ENCODE assay signal across 8 cellular contexts in the genomic region with DNA sequence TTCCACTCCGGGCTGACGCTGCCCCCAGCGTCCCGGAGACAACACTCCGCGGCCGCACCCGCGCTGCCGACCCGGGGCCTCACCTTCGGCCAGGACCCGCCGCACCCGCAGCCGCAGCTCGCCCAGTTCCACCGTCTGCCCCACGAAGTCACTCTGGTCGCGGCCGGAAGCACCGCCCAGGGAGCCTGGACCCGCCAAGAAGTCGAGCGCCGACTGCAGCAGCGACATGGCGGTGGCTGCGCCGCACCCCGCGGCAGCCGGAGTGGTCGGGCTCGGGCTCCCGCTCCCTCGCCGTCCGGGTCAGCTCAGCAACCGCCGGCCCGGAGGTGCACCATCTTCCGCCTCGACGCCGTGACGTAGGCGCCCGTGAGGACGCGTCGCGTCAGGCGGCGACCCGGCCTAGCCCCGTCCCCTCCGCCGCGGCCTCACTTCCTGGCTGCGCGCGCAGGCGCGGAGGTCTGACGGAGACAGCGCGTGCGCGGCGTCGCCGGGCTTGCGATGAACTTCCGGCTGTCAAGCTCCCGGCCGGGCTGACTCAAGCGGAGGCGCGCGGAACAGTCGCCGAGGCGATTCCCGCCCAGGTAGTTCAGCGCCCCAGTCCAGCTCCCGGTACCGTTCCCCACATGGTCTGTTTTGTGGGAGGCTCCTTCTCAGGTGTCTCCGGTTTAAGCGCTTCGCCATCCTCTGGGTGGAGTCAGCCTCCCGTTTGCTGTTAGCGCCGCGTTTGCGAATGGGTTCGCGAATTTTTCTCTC. TPM values are rescaled to one million over a fixed set of nuclear protein-coding genes. Genes with fewer than 3 reads are reported as not detected.
DNase-seq lines count a peak whose midpoint lies in the region; ATAC-seq, FAIRE-seq and TF ChIP-seq lines count a peak whose summit lies in the region.

GAK (minus strand) TSS at position 357 of the 753 bp plus-strand sequence; CDS start at position 228, 129 bp downstream.
TMEM175 (plus strand) TSS at position 501 of the 753 bp plus-strand sequence. CDS start 15,280 bp downstream, outside the sequence.

- 0% methylated on average over 5 of the region's 99 CpGs for WGBS in HepG2 (ENCODE audit: low lambda C conversion rate)

- H4K20me1 ChIP-seq in HepG2 (ENCODE audit: insufficient read depth, low read length): peaks cover 17% of the 10 kb centered on the region

- peak within 1 kb of the TSS; percentile 84 to 100 (median 97) for H3K4me3 ChIP-seq in HepG2 (replicated peaks in 1 of 3; ENCODE audit: insufficient read depth in 1 of 3, low read depth in 2 of 3, low read length in 3 of 3)

- peak within 1 kb of the TSS; percentile 75 for H2AFZ ChIP-seq in HepG2 (ENCODE audit: low read length)

- H3K4me2 ChIP-seq in HepG2 (ENCODE audit: low read depth, low read length): peak within 1 kb of the TSS; percentile 94

- CTCF ChIA-PET in HepG2 (lab: Yijun Ruan, JAX; ENCODE audit: low intra/inter-chr PET ratio, low total read pairs): no interaction called here

- in situ Hi-C loops in HepG2 (cut with HindIII; ENCODE audit: extremely low pct_ligation_motif_present, low pct_unique_long_range_greater_than_20kb): loop anchor here (5.0 kb wide), 1 partner anchor 55 kb away; the partner anchor contains the start of gene IDUA

- peak; percentile 100 for DNase-seq in CD1c-positive myeloid dendritic cell (ENCODE audit: extremely low spot score)
- DNase-seq in NCI-H774 (lab: John Stamatoyannopoulos, UW): peak; percentile 95
- peak; percentile 93 to 96 for DNase-seq in activated CD4-positive, alpha-beta T cell treated with anti-CD3 and anti-CD28 coated beads, Interleukin-2, amount 50 U/mL, for 48 hours
- DNase-seq in dermis blood vessel endothelial cell: peak; percentile 98
- peak; percentile 86 for DNase-seq in HepG2 (ENCODE audit: low spot score)
- peak; percentile 96 to 98 for DNase-seq in stimulated activated CD4-positive, alpha-beta T cell treated with anti-CD3 and anti-CD28 coated beads, Interleukin-2, amount 100 ng/mL, for 48 hours

- POLR2A ChIA-PET in HepG2 (lab: Yijun Ruan, JAX): interaction anchor here (1.0 to 2.4 kb wide), 8 partner anchors 14 to 258 kb away, joined by 3 to 25 read pairs (median 4); partner anchors contain the start of genes ATP5ME, DGKQ, IDUA and MYL5

- H3K79me2 ChIP-seq in HepG2 (ENCODE audit: insufficient read depth, low read length): peaks cover 36% of the 10 kb centered on the region

- TF ChIP-seq CTCF in HepG2 (CRISPR knock-in tag; IDR thresholded peaks at IDR 0.05): no peak

- H3K27me3 ChIP-seq in HepG2 (ENCODE audit: control insufficient read depth in 1 of 2, insufficient read depth in 2 of 2, low read length in 2 of 2): no peaks in the 10 kb centered on the region; a peak in 1 of 5 replicates

- peak; percentile 79 for FAIRE-seq in HepG2 (lab: Jason Lieb, UNC)

- peak in 1 of 2 experiments; percentile 89; a peak in 2 of 4 replicates for TF ChIP-seq POLR2A in HepG2 (IDR thresholded peaks at IDR 0.05; ENCODE audit: insufficient read depth in 1 of 2, low read depth in 2 of 2, low read length in 2 of 2)

- peaks cover 35% of the 10 kb centered on the region for H3K4me1 ChIP-seq in HepG2 (ENCODE audit: insufficient read depth, low read length)

- ATAC-seq in GM19438 (IDR thresholded peaks at IDR 0.05; ENCODE audit: low read depth, unreplicated experiment) (peak; percentile 75), HG03571 (IDR thresholded peaks at IDR 0.05; ENCODE audit: unreplicated experiment) (peak; percentile 85), HepG2 (peak; percentile 94)

- peak within 1 kb of the TSS; percentile 84 for H3K27ac ChIP-seq in HepG2 (ENCODE audit: extremely low read length, insufficient read depth, low read length)

- TF ChIP-seq EP300 in HepG2 (IDR thresholded peaks at IDR 0.05; ENCODE audit: low read depth in 2 of 2, low read length in 2 of 2) (no peak), HepG2 (CRISPR knock-in tag; IDR thresholded peaks at IDR 0.05; ENCODE audit: borderline replicate concordance) (no peak)

- no peaks in the 10 kb centered on the region for H3K36me3 ChIP-seq in HepG2 (replicated peaks in 1 of 2; ENCODE audit: control insufficient read depth in 1 of 2, insufficient read depth in 2 of 2, low read length in 2 of 2)

- peak within 1 kb of the TSS; percentile 96 for H3K9ac ChIP-seq in HepG2 (ENCODE audit: insufficient read depth, low read depth, low read length)

- BruUV-seq in HepG2 (replicated peaks; lab: Mats Ljungman, UMichigan): no TSS peak

- TF ChIP-seq RAD21 in HepG2 (CRISPR knock-in tag; IDR thresholded peaks at IDR 0.05): 0 out of 2 replicates have a peak, but pooled peaks have one; percentile 26

- H3K9me3 ChIP-seq in HepG2 (ENCODE audit: low read length): no peaks in the 10 kb centered on the region

- intact Hi-C loops in HepG2 (cut with micrococcal nuclease; ENCODE audit: unreplicated experiment): loop anchor here (2.0 to 5.0 kb wide), 2 partner anchors 55 to 150 kb away; partner anchors contain the start of gene IDUA

TF ChIP-seq in HepG2, 621 proteins besides CTCF, POLR2A, EP300 and RAD21 (continues in another document):
- TF ChIP-seq CENPT (CRISPR knock-in tag; IDR thresholded peaks at IDR 0.05; ENCODE audit: low read depth) (peak; percentile 87; the same call in 1 of the 2 replicates), TP53 (CRISPR knock-in tag; conservative IDR thresholded peaks at IDR 0.05) (no peak)

RNA-seq across cellular contexts. Expression of gene GAK, which starts in this region (rescaled TPM):
- total RNA-seq in dermis blood vessel endothelial cell (76.1 and 93.5 TPM in 2 replicates), HepG2 (2016; rRNA removed; fragmentation: Illumina TruSeq; extraction: Trizol) (28.0 and 44.3 TPM in 2 replicates)
- total RNA-seq in HepG2 (2016; cell fraction: cytosol; rRNA removed; fragmentation: Illumina TruSeq; extraction: Trizol; ENCODE audit: low read depth): 9.9 and 11.6 TPM in 2 replicates
- total RNA-seq in HepG2 (2016; cell fraction: insoluble cytoplasmic fraction; rRNA removed; fragmentation: Illumina TruSeq; extraction: Trizol): 24.5 and 43.0 TPM in 2 replicates
- total RNA-seq in HepG2 (2016; cell fraction: membrane; rRNA removed; fragmentation: Illumina TruSeq; extraction: Trizol): 17.1 and 19.6 TPM in 2 replicates
- total RNA-seq in HepG2 (2016; cell fraction: nucleus; rRNA removed; fragmentation: Illumina TruSeq; extraction: Trizol): 31.0 and 34.6 TPM in 2 replicates
- polyA plus RNA-seq in HepG2 (2011; rRNA removed): 17.5 and 22.2 TPM in 2 replicates
- 10.0 and 13.8 TPM in 2 replicates for polyA plus RNA-seq in HepG2 (2011; cell fraction: cytosol; rRNA removed)
- polyA plus RNA-seq in HepG2 (2011; cell fraction: nucleus; rRNA removed): 116 and 155 TPM in 2 replicates
- polyA plus RNA-seq in HepG2 (2012): 26.0 and 32.2 TPM in 2 replicates
- polyA plus RNA-seq in HepG2 (2016; cell fraction: cytosol; fragmentation: Illumina TruSeq; extraction: Trizol; ENCODE audit: low read depth): 5.1 and 5.7 TPM in 2 replicates
- polyA plus RNA-seq in HepG2 (2016; cell fraction: insoluble cytoplasmic fraction; fragmentation: Illumina TruSeq; extraction: Trizol; ENCODE audit: low read depth): 23.9 and 29.6 TPM in 2 replicates
- 12.2 TPM in 2 replicates for polyA plus RNA-seq in HepG2 (2016; cell fraction: membrane; fragmentation: Illumina TruSeq; extraction: Trizol; ENCODE audit: low read depth)
- polyA plus RNA-seq in HepG2 (2016; cell fraction: nucleus; fragmentation: Illumina TruSeq; extraction: Trizol; ENCODE audit: insufficient read depth, low read depth): 90.4 and 98.9 TPM in 2 replicates
- polyA minus RNA-seq in HepG2 (2011; rRNA and poly(A)+ RNA removed; ENCODE audit: low replicate concordance): 24.0 and 27.1 TPM in 2 replicates
- 17.5 and 19.4 TPM in 2 replicates for polyA minus RNA-seq in HepG2 (2011; cell fraction: cytosol; rRNA and poly(A)+ RNA removed)
- polyA minus RNA-seq in HepG2 (2011; cell fraction: nucleus; rRNA and poly(A)+ RNA removed): 30.3 and 44.2 TPM in 2 replicates

RNA-seq across cellular contexts. Expression of gene TMEM175, which starts in this region (rescaled TPM):
- total RNA-seq in dermis blood vessel endothelial cell (12.6 and 13.5 TPM in 2 replicates), HepG2 (2016; rRNA removed; fragmentation: Illumina TruSeq; extraction: Trizol) (1.6 and 5.1 TPM in 2 replicates)
- total RNA-seq in HepG2 (2016; cell fraction: cytosol; rRNA removed; fragmentation: Illumina TruSeq; extraction: Trizol; ENCODE audit: low read depth): 1.9 and 3.4 TPM in 2 replicates
- total RNA-seq in HepG2 (2016; cell fraction: insoluble cytoplasmic fraction; rRNA removed; fragmentation: Illumina TruSeq; extraction: Trizol): 1.1 and 3.6 TPM in 2 replicates
- 2.0 and 2.5 TPM in 2 replicates for total RNA-seq in HepG2 (2016; cell fraction: membrane; rRNA removed; fragmentation: Illumina TruSeq; extraction: Trizol)
- 5.8 and 6.7 TPM in 2 replicates for total RNA-seq in HepG2 (2016; cell fraction: nucleus; rRNA removed; fragmentation: Illumina TruSeq; extraction: Trizol)
- polyA plus RNA-seq in HepG2 (2011; rRNA removed): 9.9 and 20.1 TPM in 2 replicates
- 6.1 TPM in 2 replicates for polyA plus RNA-seq in HepG2 (2011; cell fraction: cytosol; rRNA removed)
- 134 and 138 TPM in 2 replicates for polyA plus RNA-seq in HepG2 (2011; cell fraction: nucleus; rRNA removed)
- 7.2 and 10.7 TPM in 2 replicates for polyA plus RNA-seq in HepG2 (2012)
- 1.4 and 3.1 TPM in 2 replicates for polyA plus RNA-seq in HepG2 (2016; cell fraction: cytosol; fragmentation: Illumina TruSeq; extraction: Trizol; ENCODE audit: low read depth)
- 1.9 and 2.6 TPM in 2 replicates for polyA plus RNA-seq in HepG2 (2016; cell fraction: insoluble cytoplasmic fraction; fragmentation: Illumina TruSeq; extraction: Trizol; ENCODE audit: low read depth)
- 1.9 and 2.2 TPM in 2 replicates for polyA plus RNA-seq in HepG2 (2016; cell fraction: membrane; fragmentation: Illumina TruSeq; extraction: Trizol; ENCODE audit: low read depth)
- polyA plus RNA-seq in HepG2 (2016; cell fraction: nucleus; fragmentation: Illumina TruSeq; extraction: Trizol; ENCODE audit: insufficient read depth, low read depth): 19.6 and 19.8 TPM in 2 replicates
- 15.5 and 17.1 TPM in 2 replicates for polyA minus RNA-seq in HepG2 (2011; rRNA and poly(A)+ RNA removed; ENCODE audit: low replicate concordance)
- polyA minus RNA-seq in HepG2 (2011; cell fraction: cytosol; rRNA and poly(A)+ RNA removed): 5.5 and 6.9 TPM in 2 replicates
- polyA minus RNA-seq in HepG2 (2011; cell fraction: nucleus; rRNA and poly(A)+ RNA removed): 8.6 and 9.7 TPM in 2 replicates

Comparison
In these comparisons a context has a peak if more than half of its experiments do, and no peak if none do; other contexts are left out.
1. Peak in every context shown above with its lines: DNase-seq, ATAC-seq, H3K4me3 ChIP-seq and H3K27ac ChIP-seq.